ENCODE assay signal across 19 cellular contexts in the genomic region with DNA sequence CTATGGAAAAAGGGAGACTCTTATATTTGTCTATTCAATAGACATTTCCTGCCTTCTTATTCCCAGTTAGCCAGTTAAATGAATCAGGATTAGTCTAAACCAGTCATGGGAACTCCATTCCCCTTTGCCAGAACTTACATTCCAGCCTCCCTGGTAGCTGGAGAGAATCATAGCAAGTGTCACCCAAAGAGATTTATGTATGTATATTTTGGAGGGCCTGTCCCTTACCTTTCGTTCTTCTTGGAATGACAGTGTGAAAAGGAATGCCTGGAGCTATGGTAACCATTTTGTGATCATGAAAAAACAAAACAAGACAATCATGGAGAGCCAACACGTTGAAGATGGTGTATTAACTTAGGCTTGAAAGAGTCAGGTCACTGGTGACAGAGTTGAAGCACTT.
DNase-seq lines count a peak whose midpoint lies in the region; ATAC-seq, FAIRE-seq and TF ChIP-seq lines count a peak whose summit lies in the region.
"Had no signal": no experiment of that assay in that cellular context is flagged by ENCODE, and none has a peak within 500 bp of the region (broad histone marks: within the 10 kb centered on the region; RNA-seq: fewer than 3 reads in every experiment).

No MANE protein-coding gene starts in this region.

- H3K9me3 ChIP-seq in PC-3 (ENCODE audit: low read length) (no peaks in the 10 kb centered on the region), pancreas (no peaks in the 10 kb centered on the region)
- H3K9me3 ChIP-seq: right lobe of liver had no signal

- no peaks in the 10 kb centered on the region for H3K9me2 ChIP-seq in PC-3 (replicated peaks; ENCODE audit: low read length)

- no peaks in the 10 kb centered on the region for H3K9me3 Mint-ChIP-seq in WTC11
- H3K9me3 Mint-ChIP-seq: endodermal cell, GM23338 had no signal

- FAIRE-seq in pancreas (lab: Jason Lieb, UNC): peak; percentile 5
- no peak for FAIRE-seq in GM19239 (lab: Jason Lieb, UNC)

- no peak overlapping the region for H3K4me3 ChIP-seq in PC-3 (ENCODE audit: low read length)
- H3K4me3 ChIP-seq in epithelial cell of esophagus (ENCODE audit: low read length): no peak overlapping the region
- H3K4me3 ChIP-seq in pancreas: no peak overlapping the region
- H3K4me3 ChIP-seq: GM23338, right lobe of liver had no signal

- H2AFZ ChIP-seq in PC-3 (ENCODE audit: low read length): 0 out of 2 replicates have a peak overlapping the region, but pooled peaks have one; percentile 32
- H2AFZ ChIP-seq: GM23338 had no signal

- H3K4me1 Mint-ChIP-seq in WTC11: no peaks in the 10 kb centered on the region
- H3K4me1 Mint-ChIP-seq: endodermal cell, GM23338, T-helper 17 cell had no signal

- no peaks in the 10 kb centered on the region for H3F3A ChIP-seq in PC-3 (ENCODE audit: low read length, unreplicated experiment)

- H3K27me3 Mint-ChIP-seq in WTC11 (ENCODE audit: low read depth): no peaks in the 10 kb centered on the region
- H3K27me3 Mint-ChIP-seq: T-helper 17 cell had no signal

- no peaks in the 10 kb centered on the region for H3K36me3 ChIP-seq in PC-3 (ENCODE audit: low read depth, low read length)
- no peaks in the 10 kb centered on the region for H3K36me3 ChIP-seq in pancreas
- H3K36me3 ChIP-seq: right lobe of liver had no signal

- H3K27me3 ChIP-seq in PC-3 (ENCODE audit: low read length) (no peaks in the 10 kb centered on the region), pancreas (no peaks in the 10 kb centered on the region)
- H3K27me3 ChIP-seq: right lobe of liver had no signal

- no peaks in the 10 kb centered on the region for H3K79me2 ChIP-seq in PC-3 (ENCODE audit: low read length)

- BruUV-seq in PC-3 (replicated peaks; lab: Mats Ljungman, UMichigan): no TSS peak

- no peak overlapping the region for H3K4me3 Mint-ChIP-seq in WTC11
- H3K4me3 Mint-ChIP-seq: endodermal cell, GM23338, T-helper 17 cell had no signal

- H3K27ac ChIP-seq in PC-3 (ENCODE audit: low read length) (no peak overlapping the region), pancreas (no peak overlapping the region)
- H3K27ac ChIP-seq: C4-2B, right lobe of liver had no signal

- POLR2A ChIA-PET in PC-3 (lab: Charles Lee; ENCODE audit: unreplicated experiment) (no interaction called here), WTC11 (lab: Charles Lee) (interaction anchor here (0.5 kb wide), 1 partner anchor 1310 kb away, joined by 3 read pairs; no protein-coding TSS in a partner anchor)

- 26 to 40% methylated on average over 2 of the region's 2 CpGs for WGBS in pancreas, 2 donors

- no peaks in the 10 kb centered on the region for H4K20me1 ChIP-seq in PC-3 (ENCODE audit: low read length)

- no peak overlapping the region for H3K9ac ChIP-seq in PC-3 (ENCODE audit: low read length)

- CTCF ChIA-PET in PC-3 (lab: Charles Lee) (no interaction called here), WTC11 (lab: Charles Lee) (no interaction called here)

- peak; percentile 61 for DNase-seq in GM04503 (ENCODE audit: low read depth)
- peak; percentile 19 for DNase-seq in PC-3
- DNase-seq in epithelial cell of esophagus (ENCODE audit: low read depth): peak; percentile 16
- DNase-seq in pancreas: no peak
- DNase-seq in GM19239 (ENCODE audit: insufficient read length, low spot score): no peak
- DNase-seq in HuH-7.5 (ENCODE audit: low spot score): no peak
- no peak for DNase-seq in WTC11 (ENCODE audit: low spot score)
- no peak for DNase-seq in NK-92 (lab: John Stamatoyannopoulos, UW; ENCODE audit: unreplicated experiment)
- DNase-seq: activated CD8-positive, alpha-beta memory T cell treated with anti-CD3 and anti-CD28 coated beads, Interleukin-2, amount 50 U/mL, for 48 hours; activated naive CD4-positive, alpha-beta T cell treated with anti-CD3 and anti-CD28 coated beads, Interleukin-2, amount 50 U/mL, for 16 hours; endodermal cell; MM.1S; NCI-H2029; NCI-H82; right lobe of liver; stimulated activated CD4-positive, alpha-beta T cell treated with anti-CD3 and anti-CD28 coated beads, Interleukin-4, amount 100 ng/mL, for 1 hour; T-helper 17 cell had no signal

- no peaks in the 10 kb centered on the region for H3K36me3 Mint-ChIP-seq in WTC11

- H3K27ac Mint-ChIP-seq in WTC11: no peak overlapping the region
- H3K27ac Mint-ChIP-seq: endodermal cell, GM23338, T-helper 17 cell had no signal

- intact Hi-C loops in PC-3 (cut with micrococcal nuclease): no loop called here
- intact Hi-C loops in pancreas (cut with DNase I): no loop called here

- H3K4me2 ChIP-seq in PC-3 (ENCODE audit: low read length): no peak overlapping the region
- H3K4me2 ChIP-seq: GM23338 had no signal

- H3K4me1 ChIP-seq in PC-3 (ENCODE audit: insufficient read depth, low read length) (no peaks in the 10 kb centered on the region), pancreas (no peaks in the 10 kb centered on the region)
- H3K4me1 ChIP-seq: right lobe of liver had no signal

- no peak for ATAC-seq in PC-3
- no peak for ATAC-seq in pancreas
- ATAC-seq in WTC11: no peak
- ATAC-seq: GM23338, right lobe of liver, T-helper 17 cell had no signal

- TF ChIP-seq CTCF in PC-3 (conservative IDR thresholded peaks at IDR 0.05; ENCODE audit: low read depth, low read length) (no peak), epithelial cell of esophagus (IDR thresholded peaks at IDR 0.05; ENCODE audit: insufficient read depth, low read depth, low read length, missing control alignments) (no peak), pancreas (IDR thresholded peaks at IDR 0.05) (no peak), WTC11 (IDR thresholded peaks at IDR 0.05) (no peak)

TF ChIP-seq in WTC11, 78 proteins besides CTCF, POLR2A, EP300 and RAD21:
- TF ChIP-seq, protein P1, sequence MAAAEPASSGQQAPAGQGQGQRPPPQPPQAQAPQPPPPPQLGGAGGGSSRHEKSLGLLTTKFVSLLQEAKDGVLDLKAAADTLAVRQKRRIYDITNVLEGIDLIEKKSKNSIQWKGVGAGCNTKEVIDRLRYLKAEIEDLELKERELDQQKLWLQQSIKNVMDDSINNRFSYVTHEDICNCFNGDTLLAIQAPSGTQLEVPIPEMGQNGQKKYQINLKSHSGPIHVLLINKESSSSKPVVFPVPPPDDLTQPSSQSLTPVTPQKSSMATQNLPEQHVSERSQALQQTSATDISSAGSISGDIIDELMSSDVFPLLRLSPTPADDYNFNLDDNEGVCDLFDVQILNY (CRISPR knock-in tag; IDR thresholded peaks at IDR 0.05): no peak
- no peak for TF ChIP-seq CBFB (CRISPR knock-in tag; IDR thresholded peaks at IDR 0.05; ENCODE audit: low read depth)
- TF ChIP-seq RORB (CRISPR knock-in tag; IDR thresholded peaks at IDR 0.05): no peak
- no peak for TF ChIP-seq ZNF416 (CRISPR knock-in tag; IDR thresholded peaks at IDR 0.05)

Comparison
In these comparisons a context has a peak if more than half of its experiments do, and no peak if none do; other contexts are left out.
1. DNase-seq: peak in GM04503 (single experiment), PC-3 (single experiment) and epithelial cell of esophagus (single experiment); none in pancreas (0 of 6), GM19239 (single experiment), HuH-7.5 (single experiment), WTC11 (single experiment) and NK-92 (single experiment).